Comparison of ENCODE assay signal across 30 cellular contexts in genomic region chr10:109737009-109737408, GRCh38.
"Had no signal": no experiment of that assay in that cellular context is flagged by ENCODE, and none has a peak within 500 bp of the region (broad histone marks: within the 10 kb centered on the region; RNA-seq: fewer than 3 reads in every experiment).

No MANE protein-coding gene starts in this region.

- H3K4me1 Mint-ChIP-seq: naive thymus-derived CD4-positive, alpha-beta T cell; natural killer cell; neural progenitor cell; stimulated activated memory B cell treated with anti-CD40 and anti-IgM and Interleukin-4, amounts not matched to agents 10 μg/mL and 1 μg/mL and 100 μg/mL, for 72 hours; stimulated activated naive CD8-positive, alpha-beta T cell treated with anti-CD3 and anti-CD28 coated beads, Interleukin-15, amount 100 ng/mL, for 72 hours had no signal

- H3K27ac ChIP-seq: neural progenitor cell, ovary, parathyroid adenoma, psoas muscle, right lobe of liver, skin epidermis, spleen, tibial artery, upper lobe of left lung, vagina had no signal

- H3K27ac Mint-ChIP-seq: naive thymus-derived CD4-positive, alpha-beta T cell; natural killer cell; nephron; neural progenitor cell; progenitor cell of endocrine pancreas; stimulated activated memory B cell treated with anti-CD40 and anti-IgM and Interleukin-4, amounts not matched to agents 10 μg/mL and 1 μg/mL and 100 μg/mL, for 72 hours; stimulated activated naive CD8-positive, alpha-beta T cell treated with anti-CD3 and anti-CD28 coated beads, Interleukin-15, amount 100 ng/mL, for 72 hours had no signal

- FAIRE-seq: urothelium cell line had no signal

- H3K79me2 ChIP-seq: parathyroid adenoma had no signal

- H3K4me1 ChIP-seq: neural progenitor cell, parathyroid adenoma, psoas muscle, right lobe of liver, spleen, tibial artery, upper lobe of left lung, vagina had no signal

- H3K9me3 ChIP-seq: ovary, psoas muscle, right lobe of liver, spleen, tibial artery, upper lobe of left lung, vagina had no signal

- H3K4me3 ChIP-seq: neural progenitor cell, ovary, psoas muscle, right lobe of liver, skin epidermis, smooth muscle cell, spleen, tibial artery, upper lobe of left lung, vagina had no signal

- DNase-seq: naive thymus-derived CD4-positive, alpha-beta T cell; natural killer cell; occipital lobe; posterior cingulate gyrus; psoas muscle; right cardiac atrium; right lobe of liver; spleen; stimulated activated CD4-positive, alpha-beta T cell treated with anti-CD3 and anti-CD28 coated beads, Interleukin-12 subunit alpha, Interleukin-12 subunit beta, amount 100 ng/mL, for 4 hours; stimulated activated CD4-positive, alpha-beta T cell treated with anti-CD3 and anti-CD28 coated beads, Interleukin-1b, Interleukin-23, amount 100 ng/mL, for 48 hours; stimulated activated CD4-positive, alpha-beta T cell treated with anti-CD3 and anti-CD28 coated beads, Interleukin-4, amount 100 ng/mL, for 1 hour; stimulated activated CD4-positive, alpha-beta T cell treated with anti-CD3 and anti-CD28 coated beads, Interleukin-4, amount 100 ng/mL, for 4 hours; stimulated activated CD8-positive, alpha-beta memory T cell treated with anti-CD3 and anti-CD28 coated beads, Interleukin-4, amount 100 ng/mL, for 48 hours; stimulated activated naive CD4-positive, alpha-beta T cell; stimulated activated naive CD8-positive, alpha-beta T cell treated with anti-CD3 and anti-CD28 coated beads, Interleukin-15, amount 100 ng/mL, for 72 hours; stimulated activated naive CD8-positive, alpha-beta T cell treated with anti-CD3 and anti-CD28 coated beads, Interleukin-15, Interleukin-2, amounts not matched to agents 100 U/mL and 50 U/mL, for 24 hours; substantia nigra; tibial artery; trophoblast cell; upper lobe of left lung had no signal

- H3K4me2 ChIP-seq: neural progenitor cell, smooth muscle cell had no signal

- ATAC-seq: naive thymus-derived CD4-positive, alpha-beta T cell; natural killer cell; psoas muscle; right cardiac atrium; right lobe of liver; stimulated activated memory B cell treated with anti-CD40 and anti-IgM and Interleukin-4, amounts not matched to agents 10 μg/mL and 1 μg/mL and 100 μg/mL, for 72 hours; stimulated activated naive CD8-positive, alpha-beta T cell treated with anti-CD3 and anti-CD28 coated beads, Interleukin-15, amount 100 ng/mL, for 72 hours; stimulated activated naive CD8-positive, alpha-beta T cell treated with anti-CD3 and anti-CD28 coated beads, Interleukin-15, Interleukin-2, amounts not matched to agents 100 U/mL and 50 U/mL, for 24 hours had no signal

- H3K36me3 Mint-ChIP-seq: naive thymus-derived CD4-positive, alpha-beta T cell; natural killer cell; neural progenitor cell; stimulated activated memory B cell treated with anti-CD40 and anti-IgM and Interleukin-4, amounts not matched to agents 10 μg/mL and 1 μg/mL and 100 μg/mL, for 72 hours had no signal

- H3K9ac ChIP-seq: neural progenitor cell, parathyroid adenoma had no signal

- H3K9me3 Mint-ChIP-seq: natural killer cell; nephron; neural progenitor cell; stimulated activated memory B cell treated with anti-CD40 and anti-IgM and Interleukin-4, amounts not matched to agents 10 μg/mL and 1 μg/mL and 100 μg/mL, for 72 hours; stimulated activated naive CD8-positive, alpha-beta T cell treated with anti-CD3 and anti-CD28 coated beads, Interleukin-15, amount 100 ng/mL, for 72 hours had no signal

- H3K27me3 Mint-ChIP-seq: progenitor cell of endocrine pancreas; stimulated activated memory B cell treated with anti-CD40 and anti-IgM and Interleukin-4, amounts not matched to agents 10 μg/mL and 1 μg/mL and 100 μg/mL, for 72 hours; stimulated activated naive CD8-positive, alpha-beta T cell treated with anti-CD3 and anti-CD28 coated beads, Interleukin-15, amount 100 ng/mL, for 72 hours had no signal

- H3K27me3 ChIP-seq: neural progenitor cell, ovary, right lobe of liver, upper lobe of left lung, vagina had no signal

- H2AFZ ChIP-seq: neural progenitor cell, parathyroid adenoma had no signal

- H3K36me3 ChIP-seq: neural progenitor cell, ovary, right lobe of liver, spleen, tibial artery, upper lobe of left lung, vagina had no signal

- H3K4me3 Mint-ChIP-seq: naive thymus-derived CD4-positive, alpha-beta T cell; natural killer cell; nephron; neural progenitor cell; stimulated activated memory B cell treated with anti-CD40 and anti-IgM and Interleukin-4, amounts not matched to agents 10 μg/mL and 1 μg/mL and 100 μg/mL, for 72 hours; stimulated activated naive CD8-positive, alpha-beta T cell treated with anti-CD3 and anti-CD28 coated beads, Interleukin-15, amount 100 ng/mL, for 72 hours had no signal
